ENCODE assay signal across 29 cellular contexts in the genomic region with DNA sequence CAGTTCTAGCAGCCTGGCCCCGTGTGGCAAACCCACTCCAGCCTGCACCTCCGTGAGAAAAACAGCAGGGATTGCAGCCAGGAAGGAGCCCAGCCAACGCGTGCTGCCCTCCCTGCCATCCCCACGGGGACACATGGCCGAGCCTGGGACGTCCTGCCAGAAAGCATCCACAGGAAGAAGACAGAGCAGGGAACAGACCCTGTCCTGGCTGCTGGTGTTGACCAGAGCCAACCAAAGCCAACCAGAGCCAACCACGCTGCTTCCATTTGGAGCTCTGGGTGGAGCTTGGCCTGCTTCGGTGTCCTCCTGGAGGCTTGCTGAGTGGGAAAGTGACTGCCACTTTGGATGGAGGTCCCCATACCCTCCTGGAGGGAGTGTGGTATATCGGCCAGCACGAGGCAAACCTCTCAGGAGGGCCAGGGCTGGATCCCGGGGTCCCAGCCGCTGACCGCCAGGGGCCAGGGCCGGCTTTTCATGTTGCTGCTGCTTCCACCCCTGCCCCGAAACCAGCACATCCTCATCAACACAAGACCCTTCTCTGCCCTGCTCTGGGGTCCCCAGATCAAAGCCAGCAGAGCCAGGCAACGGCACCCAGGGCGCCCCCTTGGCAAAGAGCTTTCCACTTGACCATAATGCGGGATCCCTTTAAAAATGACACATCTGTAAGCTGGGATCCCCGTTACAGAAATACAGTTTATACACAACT.
"Had no signal": no experiment of that assay in that cellular context is flagged by ENCODE, and none has a peak within 500 bp of the region (broad histone marks: within the 10 kb centered on the region; RNA-seq: fewer than 3 reads in every experiment).

No MANE protein-coding gene starts in this region.

- H3K27me3 Mint-ChIP-seq: brain had no signal

- H3K27me3 ChIP-seq: cardiac muscle cell, Peyer's patch, SJSA1 had no signal

- H3K4me3 Mint-ChIP-seq: activated CD8-positive, alpha-beta T cell treated with anti-CD3 and anti-CD28 coated beads, Interleukin-2, amount 10 ng/mL, durations not matched to agents 7 days and 5 days; activated naive CD4-positive, alpha-beta T cell treated with anti-CD3 and anti-CD28 coated beads, Interleukin-2, amount 50 U/mL, for 24 hours; activated T-cell treated with anti-CD3 and anti-CD28 coated beads, Interleukin-2, amount 50 U/mL, for 24 hours; activated T-helper 1 cell treated with anti-CD3 and anti-CD28 coated beads, Interleukin-12 subunit alpha, Interleukin-12 subunit beta, Interleukin-2, Interleukin-4 antibody, amounts not matched to agents 30 ng/mL and 10 ng/mL and 1 ng/mL, durations not matched to agents 14 hours and 24 hours and 36 hours; brain; T-helper 17 cell; WTC11 had no signal

- H3K9me3 ChIP-seq: Peyer's patch, SJSA1 had no signal

- H3K27ac Mint-ChIP-seq: activated CD8-positive, alpha-beta T cell treated with anti-CD3 and anti-CD28 coated beads, Interleukin-2, amount 10 ng/mL, durations not matched to agents 7 days and 5 days; activated naive CD4-positive, alpha-beta T cell treated with anti-CD3 and anti-CD28 coated beads, Interleukin-2, amount 50 U/mL, for 24 hours; activated T-cell treated with anti-CD3 and anti-CD28 coated beads, Interleukin-2, amount 50 U/mL, for 24 hours; activated T-helper 1 cell treated with anti-CD3 and anti-CD28 coated beads, Interleukin-12 subunit alpha, Interleukin-12 subunit beta, Interleukin-2, Interleukin-4 antibody, amounts not matched to agents 30 ng/mL and 10 ng/mL and 1 ng/mL, durations not matched to agents 14 hours and 24 hours and 36 hours; T-helper 17 cell; WTC11 had no signal

- H3K36me3 Mint-ChIP-seq: activated naive CD4-positive, alpha-beta T cell treated with anti-CD3 and anti-CD28 coated beads, Interleukin-2, amount 50 U/mL, for 24 hours; brain; WTC11 had no signal

- DNase-seq: activated CD4-positive, alpha-beta T cell treated with anti-CD3 and anti-CD28 coated beads for 48 hours; activated CD4-positive, alpha-beta T cell treated with anti-CD3 and anti-CD28 coated beads, Interleukin-2, amount 50 U/mL, for 4 hours; activated CD4-positive, CD25-positive, alpha-beta regulatory T cell treated with anti-CD3 and anti-CD28 coated beads, Interleukin-2, amount 50 U/mL, for 72 hours; activated CD8-positive, alpha-beta memory T cell treated with anti-CD3 and anti-CD28 coated beads, Interleukin-2, amount 50 U/mL, for 48 hours; activated CD8-positive, alpha-beta T cell treated with anti-CD3 and anti-CD28 coated beads, Interleukin-2, amount 10 ng/mL, durations not matched to agents 7 days and 5 days; activated effector memory CD4-positive, alpha-beta T cell treated with Interleukin-2 at 50 U/mL for 16 hours; activated naive CD4-positive, alpha-beta T cell; activated T-cell treated with anti-CD3 and anti-CD28 coated beads, Interleukin-2, amount 50 U/mL, for 24 hours; NCI-H1048; NCI-H1417; NCI-H1930; NCI-H2171 treated with DMSO at 0.1 percent for 48 hours; NCI-H345; NCI-H510A treated with DMSO at 0.1 percent for 48 hours; NCI-H69; Peyer's patch; SHP77; SW 1271; T-helper 17 cell; T-helper 9 cell had no signal

- H3K36me3 ChIP-seq: cardiac muscle cell, Peyer's patch, SJSA1 had no signal

- H3K9me3 Mint-ChIP-seq: activated naive CD4-positive, alpha-beta T cell treated with anti-CD3 and anti-CD28 coated beads, Interleukin-2, amount 50 U/mL, for 24 hours; activated T-cell treated with anti-CD3 and anti-CD28 coated beads, Interleukin-2, amount 50 U/mL, for 24 hours; activated T-helper 1 cell treated with anti-CD3 and anti-CD28 coated beads, Interleukin-12 subunit alpha, Interleukin-12 subunit beta, Interleukin-2, Interleukin-4 antibody, amounts not matched to agents 30 ng/mL and 10 ng/mL and 1 ng/mL, durations not matched to agents 14 hours and 24 hours and 36 hours had no signal

- H3K4me1 ChIP-seq: Peyer's patch, SJSA1 had no signal

- H3K27ac ChIP-seq: cardiac muscle cell, Peyer's patch, RWPE1, SJSA1 had no signal

- ATAC-seq: activated CD8-positive, alpha-beta T cell treated with anti-CD3 and anti-CD28 coated beads, Interleukin-2, amount 10 ng/mL, durations not matched to agents 7 days and 5 days; K562; SK-N-SH treated with all-trans-retinoic acid at 6 μM for 48 hours; T-helper 17 cell; WTC11 had no signal

- H3K4me3 ChIP-seq: cardiac muscle cell, K562, Peyer's patch, SJSA1 had no signal
